Comparison of ENCODE assay signal across 8 cellular contexts in genomic region chr15:71103102-71103676, GRCh38. TPM values are rescaled to one million over a fixed set of nuclear protein-coding genes. Genes with fewer than 3 reads are reported as not detected.
DNase-seq lines count a peak whose midpoint lies in the region; ATAC-seq and TF ChIP-seq lines count a peak whose summit lies in the region.

No MANE protein-coding gene starts in this region.

- no peak overlapping the region for H3K4me3 ChIP-seq in liver (ENCODE audit: low read depth in 1 of 3, low read length in 3 of 3)

- no peak overlapping the region for H3K27ac Mint-ChIP-seq in WTC11

- H3K36me3 ChIP-seq in liver (ENCODE audit: control insufficient read depth in 4 of 4, insufficient read depth in 3 of 4, low read depth in 1 of 4, low read length in 3 of 4), result no peaks in the 10 kb centered on the region

- in situ Hi-C loops in GM13976 (cut with MboI; ENCODE audit: low sequenced_read_pairs, unreplicated experiment), result no loop called here

- TF ChIP-seq RAD21 in liver (IDR thresholded peaks at IDR 0.05), result peak; percentile 49 to 69

- CTCF ChIA-PET in WTC11 (lab: Charles Lee), result interaction anchor here (0.7 to 2.6 kb wide), 4 partner anchors 10 to 92 kb away, joined by 3 to 12 read pairs (median 6); partner anchors contain the start of gene THSD4

- ATAC-seq in GM18858 (IDR thresholded peaks at IDR 0.05; ENCODE audit: unreplicated experiment) (peak; percentile 71), HG03280 (IDR thresholded peaks at IDR 0.05; ENCODE audit: unreplicated experiment) (peak; percentile 69), WTC11 (peak; percentile 86)

- TF ChIP-seq CTCF in WTC11 (IDR thresholded peaks at IDR 0.05) (no peak), liver (IDR thresholded peaks at IDR 0.05; ENCODE audit: low read depth, low read length, missing input control) (peak; percentile 28), GM13976 (IDR thresholded peaks at IDR 0.05; ENCODE audit: borderline replicate concordance, control extremely low read depth, extremely low read depth, insufficient read depth, missing control alignments) (no peak)

- H3K4me1 ChIP-seq in liver (ENCODE audit: control insufficient read depth in 4 of 4, insufficient read depth in 4 of 4, low read length in 3 of 4), result no peaks in the 10 kb centered on the region

- peaks cover 0 to 2% (median 0%) of the 10 kb centered on the region in 4 donors for H3K27me3 ChIP-seq in liver (ENCODE audit: control insufficient read depth in 4 of 4, insufficient read depth in 4 of 4, low read length in 3 of 4)

- peaks cover 17% of the 10 kb centered on the region for H3K4me1 Mint-ChIP-seq in WTC11

- no peaks in the 10 kb centered on the region for H3K9me3 Mint-ChIP-seq in WTC11

- peaks cover 6% of the 10 kb centered on the region; the same call in 1 of the 2 replicates for H3K27me3 Mint-ChIP-seq in WTC11 (ENCODE audit: low read depth)

- POLR2A ChIA-PET in WTC11 (lab: Charles Lee), result no interaction called here

- H3K9ac ChIP-seq in liver (ENCODE audit: low read depth in 1 of 2, low read length in 2 of 2), result peak overlapping the region in 1 of 2 donors; percentile 38

- H3K4me3 Mint-ChIP-seq in WTC11, result no peak overlapping the region

- H3K36me3 Mint-ChIP-seq in WTC11, result no peaks in the 10 kb centered on the region

- WGBS in liver, result 75% methylated on average over 2 of the region's 2 CpGs

- H3K9me3 ChIP-seq in liver (ENCODE audit: control insufficient read depth in 4 of 4, low read length in 3 of 4), result no peaks in the 10 kb centered on the region

- H3K27ac ChIP-seq in liver (ENCODE audit: low read depth in 1 of 2, low read length in 2 of 2), result no peak overlapping the region

- DNase-seq in WTC11 (ENCODE audit: low spot score), result no peak
- DNase-seq in COLO829 (ENCODE audit: low spot score), result no peak
- DNase-seq in activated effector memory CD4-positive, alpha-beta T cell treated with Interleukin-2 at 50 U/mL for 16 hours, result no peak
- no peak for DNase-seq in GM13976 (ENCODE audit: low spot score)
- no peak for DNase-seq in NCI-H748 treated with DMSO at 0.1 percent for 48 hours (lab: John Stamatoyannopoulos, UW)

TF ChIP-seq in WTC11, 78 proteins besides CTCF, POLR2A, EP300 and RAD21:
- TF ChIP-seq FOXJ3 (CRISPR knock-in tag; IDR thresholded peaks at IDR 0.05; ENCODE audit: borderline replicate concordance), result no peak
- TF ChIP-seq RORB (CRISPR knock-in tag; IDR thresholded peaks at IDR 0.05), result no peak
- TF ChIP-seq, protein P1, sequence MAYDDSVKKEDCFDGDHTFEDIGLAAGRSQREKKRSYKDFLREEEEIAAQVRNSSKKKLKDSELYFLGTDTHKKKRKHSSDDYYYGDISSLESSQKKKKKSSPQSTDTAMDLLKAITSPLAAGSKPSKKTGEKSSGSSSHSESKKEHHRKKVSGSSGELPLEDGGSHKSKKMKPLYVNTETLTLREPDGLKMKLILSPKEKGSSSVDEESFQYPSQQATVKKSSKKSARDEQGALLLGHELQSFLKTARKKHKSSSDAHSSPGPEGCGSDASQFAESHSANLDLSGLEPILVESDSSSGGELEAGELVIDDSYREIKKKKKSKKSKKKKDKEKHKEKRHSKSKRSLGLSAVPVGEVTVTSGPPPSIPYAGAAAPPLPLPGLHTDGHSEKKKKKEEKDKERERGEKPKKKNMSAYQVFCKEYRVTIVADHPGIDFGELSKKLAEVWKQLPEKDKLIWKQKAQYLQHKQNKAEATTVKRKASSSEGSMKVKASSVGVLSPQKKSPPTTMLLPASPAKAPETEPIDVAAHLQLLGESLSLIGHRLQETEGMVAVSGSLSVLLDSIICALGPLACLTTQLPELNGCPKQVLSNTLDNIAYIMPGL (CRISPR knock-in tag; IDR thresholded peaks at IDR 0.05), result no peak
- TF ChIP-seq ZSCAN18 (CRISPR knock-in tag; IDR thresholded peaks at IDR 0.05), result no peak

TF ChIP-seq in liver, 16 proteins besides CTCF, POLR2A, EP300 and RAD21:
- no peak for TF ChIP-seq NR2F2 (IDR thresholded peaks at IDR 0.05)
- TF ChIP-seq, protein P2, sequence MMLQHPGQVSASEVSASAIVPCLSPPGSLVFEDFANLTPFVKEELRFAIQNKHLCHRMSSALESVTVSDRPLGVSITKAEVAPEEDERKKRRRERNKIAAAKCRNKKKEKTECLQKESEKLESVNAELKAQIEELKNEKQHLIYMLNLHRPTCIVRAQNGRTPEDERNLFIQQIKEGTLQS (IDR thresholded peaks at IDR 0.05), result no peak
- TF ChIP-seq, protein P3, sequence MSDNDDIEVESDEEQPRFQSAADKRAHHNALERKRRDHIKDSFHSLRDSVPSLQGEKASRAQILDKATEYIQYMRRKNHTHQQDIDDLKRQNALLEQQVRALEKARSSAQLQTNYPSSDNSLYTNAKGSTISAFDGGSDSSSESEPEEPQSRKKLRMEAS (IDR thresholded peaks at IDR 0.05), result no peak
- TF ChIP-seq YY1 (IDR thresholded peaks at IDR 0.05), result no peak
- TF ChIP-seq, protein P4, sequence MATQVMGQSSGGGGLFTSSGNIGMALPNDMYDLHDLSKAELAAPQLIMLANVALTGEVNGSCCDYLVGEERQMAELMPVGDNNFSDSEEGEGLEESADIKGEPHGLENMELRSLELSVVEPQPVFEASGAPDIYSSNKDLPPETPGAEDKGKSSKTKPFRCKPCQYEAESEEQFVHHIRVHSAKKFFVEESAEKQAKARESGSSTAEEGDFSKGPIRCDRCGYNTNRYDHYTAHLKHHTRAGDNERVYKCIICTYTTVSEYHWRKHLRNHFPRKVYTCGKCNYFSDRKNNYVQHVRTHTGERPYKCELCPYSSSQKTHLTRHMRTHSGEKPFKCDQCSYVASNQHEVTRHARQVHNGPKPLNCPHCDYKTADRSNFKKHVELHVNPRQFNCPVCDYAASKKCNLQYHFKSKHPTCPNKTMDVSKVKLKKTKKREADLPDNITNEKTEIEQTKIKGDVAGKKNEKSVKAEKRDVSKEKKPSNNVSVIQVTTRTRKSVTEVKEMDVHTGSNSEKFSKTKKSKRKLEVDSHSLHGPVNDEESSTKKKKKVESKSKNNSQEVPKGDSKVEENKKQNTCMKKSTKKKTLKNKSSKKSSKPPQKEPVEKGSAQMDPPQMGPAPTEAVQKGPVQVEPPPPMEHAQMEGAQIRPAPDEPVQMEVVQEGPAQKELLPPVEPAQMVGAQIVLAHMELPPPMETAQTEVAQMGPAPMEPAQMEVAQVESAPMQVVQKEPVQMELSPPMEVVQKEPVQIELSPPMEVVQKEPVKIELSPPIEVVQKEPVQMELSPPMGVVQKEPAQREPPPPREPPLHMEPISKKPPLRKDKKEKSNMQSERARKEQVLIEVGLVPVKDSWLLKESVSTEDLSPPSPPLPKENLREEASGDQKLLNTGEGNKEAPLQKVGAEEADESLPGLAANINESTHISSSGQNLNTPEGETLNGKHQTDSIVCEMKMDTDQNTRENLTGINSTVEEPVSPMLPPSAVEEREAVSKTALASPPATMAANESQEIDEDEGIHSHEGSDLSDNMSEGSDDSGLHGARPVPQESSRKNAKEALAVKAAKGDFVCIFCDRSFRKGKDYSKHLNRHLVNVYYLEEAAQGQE (IDR thresholded peaks at IDR 0.05), result no peak
- no peak for TF ChIP-seq FOXA1 (IDR thresholded peaks at IDR 0.05)
- no peak for TF ChIP-seq JUND (IDR thresholded peaks at IDR 0.05)
- TF ChIP-seq ZBTB33 (IDR thresholded peaks at IDR 0.05), result no peak
- TF ChIP-seq HNF4G (IDR thresholded peaks at IDR 0.05), result no peak
- no peak for TF ChIP-seq TAF1 (conservative IDR thresholded peaks at IDR 0.05)
- no peak for TF ChIP-seq EGR1 (IDR thresholded peaks at IDR 0.05; ENCODE audit: low read depth in 2 of 2)
- TF ChIP-seq SP1 (IDR thresholded peaks at IDR 0.05), result no peak
- no peak for TF ChIP-seq GABPA (IDR thresholded peaks at IDR 0.05 in 1 of 2, conservative IDR thresholded peaks at IDR 0.05 in 1 of 2)
- TF ChIP-seq HNF4A (conservative IDR thresholded peaks at IDR 0.05), result no peak
- TF ChIP-seq FOXA2 (IDR thresholded peaks at IDR 0.05), result no peak
- no peak for TF ChIP-seq RXRA (IDR thresholded peaks at IDR 0.05)

RNA-seq across cellular contexts. Expression of gene THSD4, which starts 12.1 kb away (rescaled TPM):
- total RNA-seq in WTC11 (2021) (7.8 to 11.7 TPM (median 8.2 TPM) in 3 replicates), liver (10 to 100 TPM in 1 of 2 donors, under 1 TPM in 1; 0.23 to 11.5 TPM)
- polyA plus RNA-seq in liver, result 1 to 10 TPM; 1.3 to 2.5 TPM
